Comparison of ENCODE assay signal across 14 cellular contexts in genomic region chr3:171184372-171184771, GRCh38.
DNase-seq lines count a peak whose midpoint lies in the region; ATAC-seq, FAIRE-seq and TF ChIP-seq lines count a peak whose summit lies in the region.
"Had no signal": no experiment of that assay in that cellular context is flagged by ENCODE, and none has a peak within 500 bp of the region (broad histone marks: within the 10 kb centered on the region; RNA-seq: fewer than 3 reads in every experiment).

No MANE protein-coding gene starts in this region.

- peak; percentile 53 for DNase-seq in activated CD4-positive, alpha-beta T cell treated with anti-CD3 and anti-CD28 coated beads for 36 hours
- no peak for DNase-seq in activated CD4-positive, alpha-beta T cell treated with anti-CD3 and anti-CD28 coated beads, Interleukin-2, amount 50 U/mL, for 4 hours
- DNase-seq in NCI-H748 (lab: John Stamatoyannopoulos, UW; ENCODE audit: unreplicated experiment) = no peak
- no peak for DNase-seq in hepatocyte (ENCODE audit: low spot score)
- no peak for DNase-seq in frontal cortex (ENCODE audit: low spot score in 2 of 2)
- DNase-seq: 8988T, GDM1, NCI-H1436 treated with DMSO at 0.1 percent for 48 hours, SHP77, transverse colon had no signal

- TF ChIP-seq CTCF in hepatocyte (IDR thresholded peaks at IDR 0.05; ENCODE audit: poor library complexity) = no peak

- no peak overlapping the region for H3K27ac ChIP-seq in hepatocyte
- H3K27ac ChIP-seq: coronary artery, transverse colon had no signal

- no peak overlapping the region for H3K4me3 Mint-ChIP-seq in activated CD4-positive, alpha-beta T cell treated with anti-CD3 and anti-CD28 coated beads for 36 hours
- H3K4me3 Mint-ChIP-seq in dendritic cell treated with granulocyte-macrophage colony-stimulating factor and Interleukin-4, amounts not matched to agents 40 ng/mL and 50 ng/mL, for 4 days = no peak overlapping the region

- H3K9me3 Mint-ChIP-seq in activated CD4-positive, alpha-beta T cell treated with anti-CD3 and anti-CD28 coated beads for 36 hours (ENCODE audit: low read depth) = no peaks in the 10 kb centered on the region
- no peaks in the 10 kb centered on the region for H3K9me3 Mint-ChIP-seq in dendritic cell treated with granulocyte-macrophage colony-stimulating factor and Interleukin-4, amounts not matched to agents 40 ng/mL and 50 ng/mL, for 4 days

- H2AFZ ChIP-seq in hepatocyte = no peak overlapping the region

- H3K36me3 Mint-ChIP-seq in activated CD4-positive, alpha-beta T cell treated with anti-CD3 and anti-CD28 coated beads for 36 hours (ENCODE audit: low read depth) = peaks cover 14% of the 10 kb centered on the region
- no peaks in the 10 kb centered on the region for H3K36me3 Mint-ChIP-seq in dendritic cell treated with granulocyte-macrophage colony-stimulating factor and Interleukin-4, amounts not matched to agents 40 ng/mL and 50 ng/mL, for 4 days (ENCODE audit: low read depth)

- CTCF ChIA-PET in activated CD4-positive, alpha-beta T cell treated with anti-CD3 and anti-CD28 coated beads for 36 hours (lab: Charles Lee) = no interaction called here

- H3K36me3 ChIP-seq in hepatocyte (replicated peaks; ENCODE audit: insufficient read depth, low read depth) = no peaks in the 10 kb centered on the region
- H3K36me3 ChIP-seq: transverse colon had no signal

- POLR2A ChIA-PET in activated CD4-positive, alpha-beta T cell treated with anti-CD3 and anti-CD28 coated beads for 36 hours (lab: Charles Lee) = no interaction called here

- H3K4me2 ChIP-seq in hepatocyte = no peak overlapping the region

- WGBS in hepatocyte (ENCODE audit: low lambda C conversion rate, missing lambda C conversion rate) = 84% methylated on average over 6 of the region's 6 CpGs

- no peaks in the 10 kb centered on the region for H4K20me1 ChIP-seq in hepatocyte (ENCODE audit: insufficient read depth, poor library complexity, severe bottlenecking)

- intact Hi-C loops in activated CD4-positive, alpha-beta T cell treated with anti-CD3 and anti-CD28 coated beads for 36 hours (cut with DNase I, micrococcal nuclease) = no loop called here
- intact Hi-C loops in dendritic cell treated with granulocyte-macrophage colony-stimulating factor and Interleukin-4, amounts not matched to agents 40 ng/mL and 50 ng/mL, for 4 days (cut with micrococcal nuclease) = loop anchor here (5.0 to 10.0 kb wide), 2 partner anchors 140 to 222 kb away; no protein-coding TSS in a partner anchor

- peaks cover 27% of the 10 kb centered on the region for H3K4me1 ChIP-seq in hepatocyte (ENCODE audit: insufficient read depth)

- H3K9me3 ChIP-seq in hepatocyte (ENCODE audit: low read depth) = no peaks in the 10 kb centered on the region
- H3K9me3 ChIP-seq: transverse colon had no signal

- ATAC-seq in activated CD4-positive, alpha-beta T cell treated with anti-CD3 and anti-CD28 coated beads for 36 hours = peak; percentile 74
- ATAC-seq in GM21447 (IDR thresholded peaks at IDR 0.05; ENCODE audit: unreplicated experiment) (peak; percentile 88), HG03139 (IDR thresholded peaks at IDR 0.05; ENCODE audit: unreplicated experiment) (peak; percentile 78)

- no peaks in the 10 kb centered on the region for H3K27me3 ChIP-seq in hepatocyte
- H3K27me3 ChIP-seq: transverse colon had no signal

- no peaks in the 10 kb centered on the region for H3K79me2 ChIP-seq in hepatocyte

- no peak for FAIRE-seq in frontal cortex (lab: Jason Lieb, UNC)

- H3K27me3 Mint-ChIP-seq in activated CD4-positive, alpha-beta T cell treated with anti-CD3 and anti-CD28 coated beads for 36 hours = no peaks in the 10 kb centered on the region
- no peaks in the 10 kb centered on the region for H3K27me3 Mint-ChIP-seq in dendritic cell treated with granulocyte-macrophage colony-stimulating factor and Interleukin-4, amounts not matched to agents 40 ng/mL and 50 ng/mL, for 4 days

- H3K4me3 ChIP-seq in hepatocyte = no peak overlapping the region
- H3K4me3 ChIP-seq: coronary artery, transverse colon had no signal

- no peaks in the 10 kb centered on the region for H3K9me2 ChIP-seq in hepatocyte (replicated peaks; ENCODE audit: insufficient read depth)

- H3K27ac Mint-ChIP-seq in activated CD4-positive, alpha-beta T cell treated with anti-CD3 and anti-CD28 coated beads for 36 hours = peak overlapping the region; percentile 82
- H3K27ac Mint-ChIP-seq in dendritic cell treated with granulocyte-macrophage colony-stimulating factor and Interleukin-4, amounts not matched to agents 40 ng/mL and 50 ng/mL, for 4 days = peak overlapping the region; percentile 65

- H3K4me1 Mint-ChIP-seq in activated CD4-positive, alpha-beta T cell treated with anti-CD3 and anti-CD28 coated beads for 36 hours = peaks cover 40% of the 10 kb centered on the region
- H3K4me1 Mint-ChIP-seq in dendritic cell treated with granulocyte-macrophage colony-stimulating factor and Interleukin-4, amounts not matched to agents 40 ng/mL and 50 ng/mL, for 4 days (ENCODE audit: low read depth) = peaks cover 31% of the 10 kb centered on the region
